ENCODE assay signal across 8 cellular contexts in the genomic region with DNA sequence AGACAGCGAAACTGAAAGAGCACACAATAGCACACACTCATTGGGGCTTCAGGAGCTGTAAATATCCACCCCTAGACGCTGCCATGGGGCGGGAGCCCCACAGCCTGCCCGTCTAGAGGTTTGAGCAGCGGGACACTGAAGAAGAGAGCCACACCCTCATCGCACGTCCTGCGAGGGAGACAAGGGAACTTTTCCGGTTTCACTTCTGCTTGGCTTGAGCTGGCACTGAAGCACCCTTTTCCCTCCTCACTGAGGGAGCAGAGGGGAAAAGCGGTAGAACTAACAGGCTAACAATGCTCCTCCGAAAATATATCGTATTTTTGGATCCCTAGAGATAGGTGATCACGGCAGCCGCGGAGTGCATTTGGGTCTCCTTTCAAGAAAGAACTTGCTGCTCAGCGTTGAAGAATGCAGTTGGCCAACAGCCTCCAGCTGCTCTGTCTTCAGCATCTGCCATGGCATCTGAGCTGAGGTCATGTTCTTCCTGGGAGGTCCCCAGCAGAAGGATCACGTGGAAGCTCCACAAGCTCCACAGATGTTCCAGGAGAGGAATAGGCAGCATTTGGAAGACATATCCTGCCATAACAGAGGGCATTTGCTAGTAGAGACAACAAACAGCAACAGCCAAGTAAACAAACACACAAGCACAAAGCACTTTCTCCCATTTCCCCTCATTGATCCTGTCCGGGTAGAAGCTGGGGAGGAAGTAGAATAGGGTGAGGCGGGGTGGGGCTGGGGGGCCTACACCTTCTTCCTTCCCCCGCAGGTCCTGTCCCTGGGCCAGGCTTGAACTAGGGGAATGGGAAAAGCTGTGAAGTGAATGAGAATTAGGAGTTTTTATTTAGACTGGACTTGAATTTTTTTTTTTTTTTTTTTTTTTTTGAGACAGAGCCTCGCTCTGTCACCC. TPM values are rescaled to one million over a fixed set of nuclear protein-coding genes. Genes with fewer than 3 reads are reported as not detected.
A peak's percentile ranks its signal among the peaks of the same experiment; 100 is the strongest.
DNase-seq lines count a peak whose midpoint lies in the region; ATAC-seq and TF ChIP-seq lines count a peak whose summit lies in the region.

No MANE protein-coding gene starts in this region.

- peak overlapping the region in 7 of 10 donors; percentile 12 to 87 (median 53) for H3K27ac Mint-ChIP-seq in naive thymus-derived CD8-positive, alpha-beta T cell

- ATAC-seq in HG03469 (IDR thresholded peaks at IDR 0.05; ENCODE audit: unreplicated experiment), result peak; percentile 65
- ATAC-seq in naive thymus-derived CD8-positive, alpha-beta T cell, result peak; percentile 36 to 64

- no peaks in the 10 kb centered on the region for H3K27me3 ChIP-seq in SU-DHL-6 (ENCODE audit: low read length)

- H3K9me3 ChIP-seq in SU-DHL-6 (ENCODE audit: insufficient read depth, low read length), result no peaks in the 10 kb centered on the region

- DNase-seq in activated effector memory CD4-positive, alpha-beta T cell treated with Interleukin-2 at 50 U/mL for 16 hours, result peak; percentile 10
- DNase-seq in activated effector memory CD4-positive, alpha-beta T cell treated with anti-CD3 and anti-CD28 coated beads, Interleukin-2, amount 50 U/mL, for 16 hours, result no peak
- DNase-seq in epidermal melanocyte (ENCODE audit: insufficient read length, low spot score) (peak; percentile 36), cerebellum (ENCODE audit: low spot score) (no peak)
- peak in 2 of 10 donors; percentile 11 to 16 for DNase-seq in naive thymus-derived CD8-positive, alpha-beta T cell
- DNase-seq in stimulated activated CD4-positive, alpha-beta T cell treated with anti-CD3 and anti-CD28 coated beads, Interleukin-4, amount 100 ng/mL, for 24 hours, result no peak

- H3K4me3 ChIP-seq in SU-DHL-6 (ENCODE audit: insufficient read depth, low read length, poor library complexity, severe bottlenecking), result peak overlapping the region; percentile 31

- H4K20me1 ChIP-seq in SU-DHL-6 (ENCODE audit: low read depth, low read length), result no peaks in the 10 kb centered on the region

- POLR2A ChIA-PET in naive thymus-derived CD8-positive, alpha-beta T cell (lab: Charles Lee), result no interaction called here

- no peak for TF ChIP-seq CTCF in SU-DHL-6 (IDR thresholded peaks at IDR 0.05; ENCODE audit: insufficient read depth, low read length, poor library complexity, severe bottlenecking)

- H2AFZ ChIP-seq in SU-DHL-6 (ENCODE audit: low read depth, low read length, severe bottlenecking), result peak overlapping the region; percentile 56

- H3K36me3 Mint-ChIP-seq in naive thymus-derived CD8-positive, alpha-beta T cell, result no peaks in the 10 kb centered on the region

- H3K9me2 ChIP-seq in SU-DHL-6 (replicated peaks; ENCODE audit: insufficient read depth, low read length), result no peaks in the 10 kb centered on the region

- no peaks in the 10 kb centered on the region for H3K9me3 Mint-ChIP-seq in naive thymus-derived CD8-positive, alpha-beta T cell

- H3F3A ChIP-seq in SU-DHL-6 (ENCODE audit: insufficient read depth), result no peaks in the 10 kb centered on the region

- H3K4me2 ChIP-seq in SU-DHL-6 (ENCODE audit: low read depth, low read length, poor library complexity, severe bottlenecking), result peak overlapping the region; percentile 49

- H3K4me1 Mint-ChIP-seq in naive thymus-derived CD8-positive, alpha-beta T cell, result peaks cover 0 to 23% (median 10%) of the 10 kb centered on the region in 4 donors

- peak overlapping the region; percentile 55 to 86 (median 77) for H3K4me3 Mint-ChIP-seq in naive thymus-derived CD8-positive, alpha-beta T cell

- H3K27me3 Mint-ChIP-seq in naive thymus-derived CD8-positive, alpha-beta T cell, result peaks cover 1 to 11% (median 7%) of the 10 kb centered on the region in 5 donors

- H3K36me3 ChIP-seq in SU-DHL-6 (ENCODE audit: low read length), result no peaks in the 10 kb centered on the region

- no peak overlapping the region for H3K27ac ChIP-seq in SU-DHL-6 (ENCODE audit: low read depth, low read length)

- H3K79me2 ChIP-seq in SU-DHL-6 (ENCODE audit: insufficient read depth, low read length), result no peaks in the 10 kb centered on the region

- H3K9ac ChIP-seq in SU-DHL-6 (ENCODE audit: low read length), result peak overlapping the region; percentile 38; the same call in 1 of the 2 replicates

RNA-seq across cellular contexts. Expression of a gene that starts 44.8 kb away (rescaled TPM):
- total RNA-seq in naive thymus-derived CD8-positive, alpha-beta T cell, result 10 to 100 TPM; 13.6 to 16.3 TPM
- polyA plus RNA-seq in naive thymus-derived CD8-positive, alpha-beta T cell, result 100 to 1,000 TPM; 137 to 235 (median 142) TPM
- 2.8 TPM for total RNA-seq in cerebellum

Comparison
In these comparisons a context has a peak if more than half of its experiments do, and no peak if none do; other contexts are left out.
1. DNase-seq: peak in activated effector memory CD4-positive, alpha-beta T cell treated with Interleukin-2 at 50 U/mL for 16 hours (single experiment) and epidermal melanocyte (single experiment); none in activated effector memory CD4-positive, alpha-beta T cell treated with anti-CD3 and anti-CD28 coated beads, Interleukin-2, amount 50 U/mL, for 16 hours (single experiment), cerebellum (single experiment) and stimulated activated CD4-positive, alpha-beta T cell treated with anti-CD3 and anti-CD28 coated beads, Interleukin-4, amount 100 ng/mL, for 24 hours (single experiment).